ENCODE assay signal across 8 cellular contexts in the genomic region with DNA sequence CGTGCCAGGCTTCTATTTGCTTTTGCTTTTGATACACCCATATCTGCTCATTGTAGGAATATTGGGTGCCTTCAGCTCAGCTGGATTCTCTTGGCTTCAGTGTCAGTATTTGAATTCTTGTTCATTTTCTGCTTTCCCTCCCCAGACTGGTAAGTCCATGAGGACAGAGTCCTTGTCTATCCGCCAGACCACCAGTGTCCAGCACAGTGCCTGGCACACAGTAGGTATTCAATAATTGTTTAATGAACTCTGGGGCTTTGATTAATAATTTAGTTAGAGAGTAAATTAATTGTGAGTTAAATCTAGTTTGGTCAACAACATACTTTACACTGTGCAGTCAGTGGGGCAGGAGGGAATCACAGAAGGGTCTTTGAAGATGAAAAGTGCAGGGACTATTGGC.
A peak's percentile ranks its signal among the peaks of the same experiment; 100 is the strongest.
DNase-seq lines count a peak whose midpoint lies in the region; ATAC-seq lines count a peak whose summit lies in the region.

No MANE protein-coding gene starts in this region.

- DNase-seq in stimulated activated naive CD8-positive, alpha-beta T cell treated with anti-CD3 and anti-CD28 coated beads, Interleukin-15, Interleukin-2, amounts not matched to agents 100 U/mL and 50 U/mL, for 24 hours = no peak
- no peak for DNase-seq in caudate nucleus (lab: John Stamatoyannopoulos, UW)
- DNase-seq in naive thymus-derived CD4-positive, alpha-beta T cell = no peak
- no peak for DNase-seq in retina
- DNase-seq in pons (ENCODE audit: low spot score) = no peak
- DNase-seq in NCI-H1930 (lab: John Stamatoyannopoulos, UW) = no peak

- peak overlapping the region; percentile 97 for H3K27ac ChIP-seq in caudate nucleus (ENCODE audit: low read depth, low read length)
- H3K27ac ChIP-seq in naive thymus-derived CD4-positive, alpha-beta T cell (ENCODE audit: low read depth, low read length) = no peak overlapping the region

- no peaks in the 10 kb centered on the region for H3K9me3 ChIP-seq in naive thymus-derived CD4-positive, alpha-beta T cell (ENCODE audit: control insufficient read depth in 2 of 3, low read length in 3 of 3)

- no peaks in the 10 kb centered on the region for H3K27me3 Mint-ChIP-seq in stimulated activated naive CD8-positive, alpha-beta T cell treated with anti-CD3 and anti-CD28 coated beads, Interleukin-15, Interleukin-2, amounts not matched to agents 100 ng/mL and 50 ng/mL, for 24 hours
- no peaks in the 10 kb centered on the region for H3K27me3 Mint-ChIP-seq in naive thymus-derived CD4-positive, alpha-beta T cell

- H3K27ac Mint-ChIP-seq in stimulated activated naive CD8-positive, alpha-beta T cell treated with anti-CD3 and anti-CD28 coated beads, Interleukin-15, Interleukin-2, amounts not matched to agents 100 ng/mL and 50 ng/mL, for 24 hours = peak overlapping the region; percentile 75
- H3K27ac Mint-ChIP-seq in naive thymus-derived CD4-positive, alpha-beta T cell = peak overlapping the region in 5 of 9 donors; percentile 36 to 83 (median 51)

- H3K27me3 ChIP-seq in naive thymus-derived CD4-positive, alpha-beta T cell (ENCODE audit: control insufficient read depth in 2 of 2, insufficient read depth in 2 of 2, low read length in 2 of 2) = no peaks in the 10 kb centered on the region

- POLR2A ChIA-PET in naive thymus-derived CD4-positive, alpha-beta T cell (lab: Charles Lee) = interaction anchor here (0.7 kb wide), 1 partner anchor 393 kb away, joined by 3 read pairs; no protein-coding TSS in a partner anchor

- H3K4me1 ChIP-seq in naive thymus-derived CD4-positive, alpha-beta T cell (ENCODE audit: control insufficient read depth in 2 of 2, insufficient read depth in 2 of 2, low read length in 2 of 2) = peaks cover 4% of the 10 kb centered on the region in 2 donors

- CTCF ChIA-PET in naive thymus-derived CD4-positive, alpha-beta T cell (lab: Charles Lee) = no interaction called here

- intact Hi-C loops in naive thymus-derived CD4-positive, alpha-beta T cell (cut with micrococcal nuclease) = loop anchor here (1.0 to 5.0 kb wide), 13 partner anchors 17 to 794 kb away; a partner anchor contains a TSS

- H3K4me3 ChIP-seq in naive thymus-derived CD4-positive, alpha-beta T cell (ENCODE audit: low read length) = peak overlapping the region; percentile 60

- no peaks in the 10 kb centered on the region for H3K36me3 ChIP-seq in naive thymus-derived CD4-positive, alpha-beta T cell (ENCODE audit: control insufficient read depth in 2 of 3, insufficient read depth in 3 of 3, low read length in 3 of 3)

- no peaks in the 10 kb centered on the region for H3K36me3 Mint-ChIP-seq in stimulated activated naive CD8-positive, alpha-beta T cell treated with anti-CD3 and anti-CD28 coated beads, Interleukin-15, Interleukin-2, amounts not matched to agents 100 ng/mL and 50 ng/mL, for 24 hours (ENCODE audit: low read depth)
- H3K36me3 Mint-ChIP-seq in naive thymus-derived CD4-positive, alpha-beta T cell = peaks cover 0 to 4% (median 0%) of the 10 kb centered on the region in 5 donors

- H3K4me3 Mint-ChIP-seq in stimulated activated naive CD8-positive, alpha-beta T cell treated with anti-CD3 and anti-CD28 coated beads, Interleukin-15, Interleukin-2, amounts not matched to agents 100 ng/mL and 50 ng/mL, for 24 hours = peak overlapping the region; percentile 76
- H3K4me3 Mint-ChIP-seq in naive thymus-derived CD4-positive, alpha-beta T cell = peak overlapping the region; percentile 72 to 85 (median 78)

- H3K4me1 Mint-ChIP-seq in stimulated activated naive CD8-positive, alpha-beta T cell treated with anti-CD3 and anti-CD28 coated beads, Interleukin-15, Interleukin-2, amounts not matched to agents 100 ng/mL and 50 ng/mL, for 24 hours (ENCODE audit: low read depth) = peaks cover 19% of the 10 kb centered on the region
- peaks cover 5 to 38% (median 16%) of the 10 kb centered on the region in 7 donors for H3K4me1 Mint-ChIP-seq in naive thymus-derived CD4-positive, alpha-beta T cell

- no peaks in the 10 kb centered on the region for H3K9me3 Mint-ChIP-seq in stimulated activated naive CD8-positive, alpha-beta T cell treated with anti-CD3 and anti-CD28 coated beads, Interleukin-15, Interleukin-2, amounts not matched to agents 100 ng/mL and 50 ng/mL, for 24 hours
- H3K9me3 Mint-ChIP-seq in naive thymus-derived CD4-positive, alpha-beta T cell = peaks cover 0 to 2% (median 0%) of the 10 kb centered on the region in 11 donors

- ATAC-seq in stimulated activated naive CD8-positive, alpha-beta T cell treated with anti-CD3 and anti-CD28 coated beads, Interleukin-15, Interleukin-2, amounts not matched to agents 100 U/mL and 50 U/mL, for 24 hours = no peak
- no peak for ATAC-seq in naive thymus-derived CD4-positive, alpha-beta T cell
- no peak for ATAC-seq in GM18870 (IDR thresholded peaks at IDR 0.05; ENCODE audit: unreplicated experiment)
